Comparison of ENCODE assay signal across 16 cellular contexts in genomic region chr17:71869833-71870545, GRCh38.
"Had no signal": no experiment of that assay in that cellular context is flagged by ENCODE, and none has a peak within 500 bp of the region (broad histone marks: within the 10 kb centered on the region; RNA-seq: fewer than 3 reads in every experiment).

No MANE protein-coding gene starts in this region.

- ATAC-seq: esophagus mucosa; gastrocnemius medialis; left lung; stimulated activated naive B cell treated with anti-CD40 and anti-IgM and Interleukin-4, amounts not matched to agents 10 μg/mL and 1 μg/mL and 100 μg/mL, for 72 hours; upper lobe of right lung had no signal

- H3K4me1 Mint-ChIP-seq: activated CD4-positive, alpha-beta T cell treated with anti-CD3 and anti-CD28 coated beads, Interleukin-2, amount 10 ng/mL, durations not matched to agents 24 days and 14 days; activated naive CD4-positive, alpha-beta T cell treated with anti-CD3 and anti-CD28 coated beads, Interleukin-2, amount 50 U/mL, for 24 hours; stimulated activated naive B cell treated with anti-CD40 and anti-IgM and Interleukin-4, amounts not matched to agents 10 μg/mL and 1 μg/mL and 100 μg/mL, for 72 hours had no signal

- H3K36me3 Mint-ChIP-seq: activated naive CD4-positive, alpha-beta T cell treated with anti-CD3 and anti-CD28 coated beads, Interleukin-2, amount 50 U/mL, for 24 hours; stimulated activated naive B cell treated with anti-CD40 and anti-IgM and Interleukin-4, amounts not matched to agents 10 μg/mL and 1 μg/mL and 100 μg/mL, for 72 hours had no signal

- H3K27ac Mint-ChIP-seq: activated CD4-positive, alpha-beta T cell treated with anti-CD3 and anti-CD28 coated beads, Interleukin-2, amount 10 ng/mL, durations not matched to agents 24 days and 14 days; activated naive CD4-positive, alpha-beta T cell treated with anti-CD3 and anti-CD28 coated beads, Interleukin-2, amount 50 U/mL, for 24 hours; nephron progenitor cell; stimulated activated naive B cell treated with anti-CD40 and anti-IgM and Interleukin-4, amounts not matched to agents 10 μg/mL and 1 μg/mL and 100 μg/mL, for 72 hours had no signal

- H3K27me3 Mint-ChIP-seq: activated CD4-positive, alpha-beta T cell treated with anti-CD3 and anti-CD28 coated beads, Interleukin-2, amount 10 ng/mL, durations not matched to agents 24 days and 14 days; activated naive CD4-positive, alpha-beta T cell treated with anti-CD3 and anti-CD28 coated beads, Interleukin-2, amount 50 U/mL, for 24 hours; stimulated activated naive B cell treated with anti-CD40 and anti-IgM and Interleukin-4, amounts not matched to agents 10 μg/mL and 1 μg/mL and 100 μg/mL, for 72 hours had no signal

- DNase-seq: activated CD4-positive, alpha-beta T cell treated with anti-CD3 and anti-CD28 coated beads, Interleukin-2, amount 10 ng/mL, durations not matched to agents 24 days and 14 days; activated CD4-positive, CD25-positive, alpha-beta regulatory T cell; activated CD8-positive, alpha-beta memory T cell treated with anti-CD3 and anti-CD28 coated beads, Interleukin-2, amount 50 U/mL, for 48 hours; activated effector memory CD4-positive, alpha-beta T cell treated with Interleukin-2 at 50 U/mL for 16 hours; activated T-cell treated with anti-CD3 and anti-CD28 coated beads, Interleukin-2, amount 50 U/mL, for 48 hours; adrenal gland; effector CD4-positive, alpha-beta T cell; gastrocnemius medialis; kidney; left lung; nephron progenitor cell; stimulated activated naive B cell treated with anti-CD40 and anti-IgM and Interleukin-4, amounts not matched to agents 10 μg/mL and 1 μg/mL and 100 μg/mL, for 72 hours; T-helper 9 cell; upper lobe of right lung had no signal

- H3K4me3 Mint-ChIP-seq: activated CD4-positive, alpha-beta T cell treated with anti-CD3 and anti-CD28 coated beads, Interleukin-2, amount 10 ng/mL, durations not matched to agents 24 days and 14 days; activated naive CD4-positive, alpha-beta T cell treated with anti-CD3 and anti-CD28 coated beads, Interleukin-2, amount 50 U/mL, for 24 hours; nephron progenitor cell; stimulated activated naive B cell treated with anti-CD40 and anti-IgM and Interleukin-4, amounts not matched to agents 10 μg/mL and 1 μg/mL and 100 μg/mL, for 72 hours had no signal
